1 cellular context compared by ENCODE assay signal in the genomic region with DNA sequence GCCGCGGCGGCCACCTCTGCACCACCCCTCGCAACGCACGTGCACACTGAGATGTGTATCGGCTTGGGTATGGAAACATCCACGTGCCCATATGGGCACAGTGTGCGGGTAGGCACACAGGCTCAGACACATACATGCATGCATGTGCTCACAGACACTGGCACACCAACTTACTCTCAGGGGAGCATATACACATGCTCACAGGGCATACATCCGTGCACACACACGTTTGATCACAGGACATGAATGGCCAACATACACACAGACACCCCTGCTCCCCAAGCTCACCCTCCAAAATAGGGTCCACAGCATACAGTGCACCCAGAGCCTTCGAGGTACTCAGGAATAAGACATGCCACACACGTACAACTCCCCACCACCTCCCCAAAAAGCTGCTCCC.
TF ChIP-seq lines count a peak whose summit lies in the region.

No MANE protein-coding gene starts in this region.

TF ChIP-seq in H1, 55 proteins besides CTCF, POLR2A, EP300 and RAD21:
- peak; percentile 53; the same call in 1 of the 2 replicates for TF ChIP-seq SUZ12 (IDR thresholded peaks at IDR 0.05; ENCODE audit: low read length)
- TF ChIP-seq CHD1 (IDR thresholded peaks at IDR 0.05; ENCODE audit: low read depth, low read length) = no peak
- TF ChIP-seq FOSL1 (IDR thresholded peaks at IDR 0.05; ENCODE audit: insufficient read depth, low read depth, low read length) = no peak
- TF ChIP-seq, protein P1, sequence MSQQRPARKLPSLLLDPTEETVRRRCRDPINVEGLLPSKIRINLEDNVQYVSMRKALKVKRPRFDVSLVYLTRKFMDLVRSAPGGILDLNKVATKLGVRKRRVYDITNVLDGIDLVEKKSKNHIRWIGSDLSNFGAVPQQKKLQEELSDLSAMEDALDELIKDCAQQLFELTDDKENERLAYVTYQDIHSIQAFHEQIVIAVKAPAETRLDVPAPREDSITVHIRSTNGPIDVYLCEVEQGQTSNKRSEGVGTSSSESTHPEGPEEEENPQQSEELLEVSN (IDR thresholded peaks at IDR 0.05) = 0 out of 2 replicates have a peak, but pooled peaks have one; percentile 36
- no peak for TF ChIP-seq RBBP5 (IDR thresholded peaks at IDR 0.05; ENCODE audit: borderline replicate concordance, low read depth, low read length)
- TF ChIP-seq, protein P2, sequence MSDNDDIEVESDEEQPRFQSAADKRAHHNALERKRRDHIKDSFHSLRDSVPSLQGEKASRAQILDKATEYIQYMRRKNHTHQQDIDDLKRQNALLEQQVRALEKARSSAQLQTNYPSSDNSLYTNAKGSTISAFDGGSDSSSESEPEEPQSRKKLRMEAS (IDR thresholded peaks at IDR 0.05) = peak; percentile 65
- TF ChIP-seq POU5F1 (IDR thresholded peaks at IDR 0.05; ENCODE audit: low read depth, low read length) = no peak
- TF ChIP-seq KDM4A (IDR thresholded peaks at IDR 0.05; ENCODE audit: low read depth, low read length, severe bottlenecking) = peak; percentile 55
- TF ChIP-seq HDAC2 (IDR thresholded peaks at IDR 0.05; ENCODE audit: borderline replicate concordance in 1 of 2, low read depth in 2 of 2, low read length in 2 of 2) = no peak
